ENCODE assay signal across 1 cellular context in the genomic region with DNA sequence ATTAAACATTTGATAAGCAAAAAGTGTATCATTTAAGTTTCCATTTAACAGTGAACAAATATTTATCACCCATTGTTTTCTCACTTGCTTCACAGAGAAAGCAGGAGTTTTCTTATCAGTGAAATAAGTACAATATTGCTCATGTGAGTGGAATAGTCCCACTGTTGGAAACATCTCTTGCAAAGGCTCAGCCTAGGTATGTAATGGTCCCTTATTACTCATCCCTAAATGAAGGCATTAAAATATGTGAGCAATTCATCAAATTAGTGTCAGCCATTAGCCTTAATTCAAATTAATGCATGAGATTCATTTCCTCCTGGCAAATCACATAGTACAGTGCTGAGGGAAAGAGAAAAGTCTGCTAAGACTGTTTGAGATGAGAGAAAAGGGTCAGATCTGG.
A peak's percentile ranks its signal among the peaks of the same experiment; 100 is the strongest.
TF ChIP-seq lines count a peak whose summit lies in the region.

No MANE protein-coding gene starts in this region.

TF ChIP-seq in SK-N-SH treated with all-trans-retinoic acid at 6 μM for 48 hours, 23 proteins besides CTCF, POLR2A, EP300 and RAD21 (continued from another document):
- TF ChIP-seq GLIS3 (CRISPR knock-in tag; IDR thresholded peaks at IDR 0.05) (no peak), ZNF8 (CRISPR knock-in tag; IDR thresholded peaks at IDR 0.05) (no peak), OSR1 (CRISPR knock-in tag; IDR thresholded peaks at IDR 0.05) (no peak), PPARA (CRISPR knock-in tag; IDR thresholded peaks at IDR 0.05; ENCODE audit: borderline replicate concordance) (no peak), ZC3H10 (CRISPR knock-in tag; IDR thresholded peaks at IDR 0.05) (peak; percentile 80), CSDC2 (CRISPR knock-in tag; IDR thresholded peaks at IDR 0.05) (no peak), RARB (CRISPR knock-in tag; IDR thresholded peaks at IDR 0.05) (no peak)
- TF ChIP-seq, protein P1, sequence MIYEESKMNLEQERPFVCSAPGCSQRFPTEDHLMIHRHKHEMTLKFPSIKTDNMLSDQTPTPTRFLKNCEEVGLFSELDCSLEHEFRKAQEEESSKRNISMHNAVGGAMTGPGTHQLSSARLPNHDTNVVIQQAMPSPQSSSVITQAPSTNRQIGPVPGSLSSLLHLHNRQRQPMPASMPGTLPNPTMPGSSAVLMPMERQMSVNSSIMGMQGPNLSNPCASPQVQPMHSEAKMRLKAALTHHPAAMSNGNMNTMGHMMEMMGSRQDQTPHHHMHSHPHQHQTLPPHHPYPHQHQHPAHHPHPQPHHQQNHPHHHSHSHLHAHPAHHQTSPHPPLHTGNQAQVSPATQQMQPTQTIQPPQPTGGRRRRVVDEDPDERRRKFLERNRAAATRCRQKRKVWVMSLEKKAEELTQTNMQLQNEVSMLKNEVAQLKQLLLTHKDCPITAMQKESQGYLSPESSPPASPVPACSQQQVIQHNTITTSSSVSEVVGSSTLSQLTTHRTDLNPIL (CRISPR knock-in tag; IDR thresholded peaks at IDR 0.05; ENCODE audit: low read depth), result peak; percentile 85
TF ChIP-seq in SK-N-SH treated with all-trans-retinoic acid at 6 μM for 48 hours: peak in this region for 7.
